In the genomic region with DNA sequence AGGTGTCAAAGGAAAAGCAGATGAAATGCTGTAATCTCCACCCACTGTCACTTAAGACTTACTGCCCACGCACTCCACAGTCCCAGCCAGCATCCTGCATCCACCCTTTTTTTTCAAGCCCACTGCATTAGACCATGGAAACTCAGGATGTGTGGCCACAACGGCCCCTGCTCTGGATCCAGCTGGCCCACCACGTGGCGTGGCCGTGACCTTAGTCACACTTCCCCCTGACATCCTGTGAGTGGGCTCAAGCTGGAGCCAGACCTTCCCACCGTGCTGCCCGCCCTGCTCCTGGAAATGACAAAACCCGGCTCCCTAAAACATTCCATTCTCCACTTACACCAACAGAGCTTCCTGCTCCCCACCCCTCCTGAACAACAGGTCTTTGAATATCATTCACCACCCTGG, we compare ENCODE assay signal across 10 cellular contexts.
DNase-seq lines count a peak whose midpoint lies in the region; ATAC-seq and TF ChIP-seq lines count a peak whose summit lies in the region.
"Had no signal": no experiment of that assay in that cellular context is flagged by ENCODE, and none has a peak within 500 bp of the region (broad histone marks: within the 10 kb centered on the region; RNA-seq: fewer than 3 reads in every experiment).

No MANE protein-coding gene starts in this region.

- peak overlapping the region; percentile 14 for H2AFZ ChIP-seq in mesenchymal stem cell (ENCODE audit: low read depth, low read length)

- no peak overlapping the region for H3K23ac ChIP-seq in mesenchymal stem cell (ENCODE audit: low read length in 2 of 2)

- H3K4me3 Mint-ChIP-seq in endothelial cell (ENCODE audit: unreplicated experiment) = no peak overlapping the region

- ATAC-seq in HG02588 (IDR thresholded peaks at IDR 0.05; ENCODE audit: unreplicated experiment) (no peak), GM18867 (IDR thresholded peaks at IDR 0.05; ENCODE audit: unreplicated experiment) (no peak), GM19467 (IDR thresholded peaks at IDR 0.05; ENCODE audit: unreplicated experiment) (no peak)

- H3K18ac ChIP-seq in mesenchymal stem cell (ENCODE audit: low read depth in 1 of 2, low read length in 2 of 2) = peak overlapping the region in 1 of 2 experiments; percentile 70

- peaks cover 12% of the 10 kb centered on the region for H3K9me3 ChIP-seq in mesenchymal stem cell (ENCODE audit: control insufficient read depth, low read length)

- no peaks in the 10 kb centered on the region for H3K79me1 ChIP-seq in mesenchymal stem cell (replicated peaks; ENCODE audit: low read length, poor library complexity, severe bottlenecking)

- DNase-seq in Ammon's horn (ENCODE audit: low spot score) (peak; percentile 21), NB4 (ENCODE audit: low read depth) (peak; percentile 29), endothelial cell (ENCODE audit: low spot score) (no peak), mesenchymal stem cell (peak; percentile 52), H7 (no peak)
- DNase-seq: COR-L47 had no signal

- no peaks in the 10 kb centered on the region for H3K36me3 ChIP-seq in mesenchymal stem cell (ENCODE audit: control insufficient read depth in 1 of 2, insufficient read depth in 2 of 2, low read depth in 1 of 2, low read length in 2 of 2)
- H3K36me3 ChIP-seq in H7 (replicated peaks; ENCODE audit: control insufficient read depth, insufficient read depth, low read length) = peaks cover 2% of the 10 kb centered on the region
- H3K36me3 ChIP-seq: tibial nerve had no signal

- no peaks in the 10 kb centered on the region for H3K36me3 Mint-ChIP-seq in endothelial cell (ENCODE audit: low read depth, unreplicated experiment)

- no peak for TF ChIP-seq POLR2A in NB4 (IDR thresholded peaks at IDR 0.05; ENCODE audit: extremely low read depth, insufficient read length)

- H2BK12ac ChIP-seq in mesenchymal stem cell (ENCODE audit: low read length in 2 of 2) = peak overlapping the region in 1 of 2 experiments; percentile 93

- peak overlapping the region in 1 of 2 experiments; percentile 9 for H3K14ac ChIP-seq in mesenchymal stem cell (ENCODE audit: low read length in 2 of 2)

- no peak overlapping the region for H4K8ac ChIP-seq in mesenchymal stem cell (ENCODE audit: low read length)

- 10% methylated on average over 8 of the region's 8 CpGs for WGBS in mesenchymal stem cell

- H3K27ac ChIP-seq in mesenchymal stem cell (ENCODE audit: low read length, poor library complexity, severe bottlenecking) = peak overlapping the region; percentile 59
- H3K27ac ChIP-seq: tibial nerve had no signal

- peak overlapping the region in 1 of 2 experiments; percentile 61 for H3K4ac ChIP-seq in mesenchymal stem cell (ENCODE audit: low read depth in 1 of 2, low read length in 2 of 2)

- H2BK120ac ChIP-seq in mesenchymal stem cell (ENCODE audit: low read depth, low read length) = no peak overlapping the region

- H2AK5ac ChIP-seq in mesenchymal stem cell (ENCODE audit: low read length, severe bottlenecking) = no peak overlapping the region

- peaks cover 0 to 37% of the 10 kb centered on the region in 2 experiments for H3K27me3 ChIP-seq in mesenchymal stem cell (ENCODE audit: control insufficient read depth in 1 of 2, insufficient read depth in 1 of 2, low read length in 2 of 2)
- no peaks in the 10 kb centered on the region for H3K27me3 ChIP-seq in H7 (ENCODE audit: control insufficient read depth, insufficient read depth, low read length)

- H2BK5ac ChIP-seq in mesenchymal stem cell (ENCODE audit: low read depth, low read length, poor library complexity, severe bottlenecking) = no peak overlapping the region

- H4K91ac ChIP-seq in mesenchymal stem cell (ENCODE audit: low read length) = no peak overlapping the region

- H3K9ac ChIP-seq in mesenchymal stem cell (ENCODE audit: low read length) = peak overlapping the region; percentile 12

- peak overlapping the region; percentile 72 for H3K27ac Mint-ChIP-seq in endothelial cell (ENCODE audit: unreplicated experiment)

- H3K4me1 Mint-ChIP-seq in endothelial cell (ENCODE audit: unreplicated experiment) = peaks cover 19% of the 10 kb centered on the region

- TF ChIP-seq CTCF in NB4 (IDR thresholded peaks at IDR 0.05; ENCODE audit: low read depth, low read length) (no peak), endothelial cell (IDR thresholded peaks at IDR 0.05; ENCODE audit: unreplicated experiment) (no peak)

- H3K4me1 ChIP-seq in mesenchymal stem cell (ENCODE audit: control insufficient read depth, insufficient read depth, low read depth, low read length) = peaks cover 6% of the 10 kb centered on the region
- H3K4me1 ChIP-seq: tibial nerve had no signal

- no peaks in the 10 kb centered on the region for H3K9me3 Mint-ChIP-seq in endothelial cell (ENCODE audit: unreplicated experiment)

- peak overlapping the region; percentile 23 for H3K4me2 ChIP-seq in mesenchymal stem cell (ENCODE audit: low read length, poor library complexity, severe bottlenecking)

- no peak overlapping the region for H2BK15ac ChIP-seq in mesenchymal stem cell (ENCODE audit: low read depth, poor library complexity, severe bottlenecking)

- no peak overlapping the region for H3K4me3 ChIP-seq in NB4 (ENCODE audit: low read depth, low read length)
- peak overlapping the region in 1 of 2 experiments; percentile 26 for H3K4me3 ChIP-seq in mesenchymal stem cell (ENCODE audit: insufficient read depth in 1 of 2, low read depth in 1 of 2, low read length in 2 of 2)
- no peak overlapping the region for H3K4me3 ChIP-seq in H7 (ENCODE audit: insufficient read depth, low read depth, low read length)
- H3K4me3 ChIP-seq: tibial nerve had no signal

- peaks cover 2% of the 10 kb centered on the region for H3K27me3 Mint-ChIP-seq in endothelial cell (ENCODE audit: unreplicated experiment)

Comparison
In these comparisons a context has a peak if more than half of its experiments do, and no peak if none do; other contexts are left out.
1. DNase-seq: peak in Ammon's horn (single experiment), NB4 (single experiment) and mesenchymal stem cell (single experiment); none in endothelial cell (single experiment) and H7 (single experiment).